7 cellular contexts compared by ENCODE assay signal in genomic region chr7:4641667-4642467, GRCh38. TPM values are rescaled to one million over a fixed set of nuclear protein-coding genes. Genes with fewer than 3 reads are reported as not detected.
DNase-seq lines count a peak whose midpoint lies in the region; ATAC-seq, FAIRE-seq and TF ChIP-seq lines count a peak whose summit lies in the region.

No MANE protein-coding gene starts in this region.

- DNase-seq in NCI-H1436 (lab: John Stamatoyannopoulos, UW) (peak; percentile 93), T-helper 2 cell (peak; percentile 92 to 96 (median 93)), astrocyte (ENCODE audit: low read depth) (peak; percentile 74), hippocampal formation (lab: John Stamatoyannopoulos, UW) (peak; percentile 76 to 88), sigmoid colon (peak; percentile 98)

- H3K4me1 ChIP-seq in astrocyte (ENCODE audit: insufficient read depth, low read length), result peaks cover 12% of the 10 kb centered on the region
- peaks cover 2 to 13% (median 10%) of the 10 kb centered on the region in 4 donors for H3K4me1 ChIP-seq in sigmoid colon

- H3K36me3 Mint-ChIP-seq in astrocyte (ENCODE audit: low read depth, unreplicated experiment), result no peaks in the 10 kb centered on the region

- no peak for TF ChIP-seq EP300 in sigmoid colon (IDR thresholded peaks at IDR 0.05)

- H3K4me3 ChIP-seq in astrocyte (ENCODE audit: insufficient read depth, low read depth, low read length) (peak overlapping the region; percentile 69), sigmoid colon (peak overlapping the region; percentile 54 to 66 (median 61))

- H3K4me2 ChIP-seq in astrocyte (ENCODE audit: low read length), result peak overlapping the region; percentile 98

- H3K4me1 Mint-ChIP-seq in astrocyte (ENCODE audit: low read depth, unreplicated experiment), result no peaks in the 10 kb centered on the region

- intact Hi-C loops in sigmoid colon (cut with DNase I), result loop anchor here (1.0 to 5.0 kb wide), 4 partner anchors 19 to 125 kb away; partner anchors contain the start of gene FOXK1

- peak overlapping the region; percentile 43 for H3K27ac Mint-ChIP-seq in astrocyte (ENCODE audit: unreplicated experiment)

- H3K27me3 ChIP-seq in astrocyte (ENCODE audit: insufficient read depth, low read length) (no peaks in the 10 kb centered on the region), sigmoid colon (no peaks in the 10 kb centered on the region)

- H3K27me3 Mint-ChIP-seq in astrocyte (ENCODE audit: low read depth, unreplicated experiment), result peaks cover 13% of the 10 kb centered on the region

- peak; percentile 12 for TF ChIP-seq CTCF in astrocyte (IDR thresholded peaks at IDR 0.05; ENCODE audit: insufficient read depth, low read depth, low read length)
- TF ChIP-seq CTCF in sigmoid colon (IDR thresholded peaks at IDR 0.05), result peak in 2 of 4 experiments; percentile 25 to 50

- no peaks in the 10 kb centered on the region for H4K20me1 ChIP-seq in astrocyte (ENCODE audit: insufficient read depth, low read length)

- no peak for FAIRE-seq in astrocyte (lab: Jason Lieb, UNC)

- peaks cover 7% of the 10 kb centered on the region for H3K9me3 Mint-ChIP-seq in astrocyte (ENCODE audit: unreplicated experiment)

- TF ChIP-seq POLR2A in sigmoid colon (IDR thresholded peaks at IDR 0.05), result peak; percentile 45 to 46

- H3K4me3 Mint-ChIP-seq in astrocyte (ENCODE audit: unreplicated experiment), result peak overlapping the region; percentile 87

- H3K27ac ChIP-seq in astrocyte (ENCODE audit: low read depth, low read length), result peak overlapping the region; percentile 80
- peak overlapping the region; percentile 87 to 90 (median 90) for H3K27ac ChIP-seq in sigmoid colon

- WGBS in sigmoid colon, 2 donors, result 1% methylated on average over 103 of the region's 103 CpGs

- H2AFZ ChIP-seq in astrocyte (ENCODE audit: low read depth, low read length), result peak overlapping the region; percentile 97

- H3K36me3 ChIP-seq in astrocyte (ENCODE audit: insufficient read depth, low read length), result no peaks in the 10 kb centered on the region
- H3K36me3 ChIP-seq in sigmoid colon, result no peaks in the 10 kb centered on the region

- ATAC-seq in GM18498 (IDR thresholded peaks at IDR 0.05; ENCODE audit: unreplicated experiment) (peak; percentile 89), HG02852 (IDR thresholded peaks at IDR 0.05; ENCODE audit: unreplicated experiment) (peak; percentile 81)

- peak overlapping the region; percentile 82 for H3K9ac ChIP-seq in astrocyte (ENCODE audit: low read length)

- no peaks in the 10 kb centered on the region for H3K79me2 ChIP-seq in astrocyte (ENCODE audit: insufficient read depth, low read length)

- peaks cover 4% of the 10 kb centered on the region for H3K9me3 ChIP-seq in astrocyte (ENCODE audit: insufficient read depth, low read depth, low read length)
- no peaks in the 10 kb centered on the region for H3K9me3 ChIP-seq in sigmoid colon

RNA-seq across cellular contexts. Expression of gene FOXK1, which starts 40.2 kb away (rescaled TPM):
- total RNA-seq in astrocyte, result 51.8 and 53.6 TPM in 2 replicates
- 10 to 100 TPM; 15.8 to 47.1 (median 18.0) TPM for total RNA-seq in sigmoid colon
- 10 to 100 TPM in 1 of 3 donors, 1 to 10 TPM in 2; 1.8 to 18.1 (median 3.0) TPM for polyA plus RNA-seq in sigmoid colon

Comparison
In these comparisons a context has a peak if more than half of its experiments do, and no peak if none do; other contexts are left out.
1. Peak in every context shown above with its lines: DNase-seq, ATAC-seq, H3K4me3 ChIP-seq and H3K27ac ChIP-seq.